16 cellular contexts compared by ENCODE assay signal in genomic region chr5:109744261-109744660, GRCh38. TPM values are rescaled to one million over a fixed set of nuclear protein-coding genes. Genes with fewer than 3 reads are reported as not detected.
DNase-seq lines count a peak whose midpoint lies in the region; ATAC-seq and TF ChIP-seq lines count a peak whose summit lies in the region.
"Had no signal": no experiment of that assay in that cellular context is flagged by ENCODE, and none has a peak within 500 bp of the region (broad histone marks: within the 10 kb centered on the region; RNA-seq: fewer than 3 reads in every experiment).

No MANE protein-coding gene starts in this region.

- no peak overlapping the region for H2AFZ ChIP-seq in osteoblast (ENCODE audit: low read length)

- CTCF ChIA-PET in HEK293 (lab: Yijun Ruan, JAX): no interaction called here

- peaks cover 7% of the 10 kb centered on the region for H3K36me3 Mint-ChIP-seq in endodermal cell (ENCODE audit: low read depth)

- TF ChIP-seq POLR2A in suprapubic skin (IDR thresholded peaks at IDR 0.05): no peak

- H3K79me2 ChIP-seq in osteoblast (ENCODE audit: insufficient read depth, low read length): no peaks in the 10 kb centered on the region

- H3K27me3 ChIP-seq in endodermal cell (ENCODE audit: control insufficient read depth, insufficient read depth, low read length, poor library complexity, severe bottlenecking): no peaks in the 10 kb centered on the region
- no peaks in the 10 kb centered on the region for H3K27me3 ChIP-seq in osteoblast (ENCODE audit: insufficient read depth, low read length)
- H3K27me3 ChIP-seq in suprapubic skin: no peaks in the 10 kb centered on the region
- no peaks in the 10 kb centered on the region for H3K27me3 ChIP-seq in effector memory CD4-positive, alpha-beta T cell (replicated peaks; ENCODE audit: control insufficient read depth, insufficient read depth, low read length, poor library complexity, severe bottlenecking)
- H3K27me3 ChIP-seq: body of pancreas had no signal

- H3K27ac Mint-ChIP-seq in endodermal cell: peak overlapping the region; percentile 96
- H3K27ac Mint-ChIP-seq: natural killer cell treated with Interleukin-12 subunit alpha and Interleukin-12 subunit beta and Interleukin-15 and Interleukin-18, amount 100 ng/mL, for 72 hours had no signal

- H3K9ac ChIP-seq in endodermal cell (ENCODE audit: extremely low read depth, low read length, poor library complexity, severe bottlenecking): peak overlapping the region; percentile 49

- 91 to 100% methylated on average over 1 to 2 of the region's 2 CpGs for WGBS in endodermal cell (ENCODE audit: insufficient coverage in 1 of 2, insufficient read length in 1 of 2), 2 experiments
- 91% methylated on average over 2 of the region's 2 CpGs for WGBS in suprapubic skin

- peaks cover 8% of the 10 kb centered on the region for H3K4me1 ChIP-seq in HEK293 (ENCODE audit: control insufficient read depth, insufficient read depth, low read length)
- peaks cover 28% of the 10 kb centered on the region for H3K4me1 ChIP-seq in endodermal cell (ENCODE audit: control insufficient read depth, insufficient read depth, low read length)
- H3K4me1 ChIP-seq in osteoblast (ENCODE audit: insufficient read depth, low read length): peaks cover 37% of the 10 kb centered on the region
- H3K4me1 ChIP-seq in suprapubic skin: peaks cover 14% of the 10 kb centered on the region
- no peaks in the 10 kb centered on the region for H3K4me1 ChIP-seq in effector memory CD4-positive, alpha-beta T cell (ENCODE audit: control insufficient read depth, insufficient read depth, low read length, poor library complexity, severe bottlenecking)

- no peak for ATAC-seq in HG02588 (IDR thresholded peaks at IDR 0.05; ENCODE audit: unreplicated experiment)
- ATAC-seq: natural killer cell treated with Interleukin-12 subunit alpha and Interleukin-12 subunit beta and Interleukin-15 and Interleukin-18, amount 100 ng/mL, for 72 hours had no signal

- H3K4me2 ChIP-seq in osteoblast (ENCODE audit: insufficient read depth, low read length): peak overlapping the region; percentile 8

- H3K9me3 Mint-ChIP-seq in endodermal cell: peaks cover 4% of the 10 kb centered on the region
- H3K9me3 Mint-ChIP-seq: IgD-negative memory B cell; natural killer cell treated with Interleukin-12 subunit alpha and Interleukin-12 subunit beta and Interleukin-15 and Interleukin-18, amount 100 ng/mL, for 72 hours had no signal

- peaks cover 69% of the 10 kb centered on the region for H3K4me1 Mint-ChIP-seq in endodermal cell

- no peaks in the 10 kb centered on the region for H3K27me3 Mint-ChIP-seq in endodermal cell (ENCODE audit: insufficient read depth)
- H3K27me3 Mint-ChIP-seq: IgD-negative memory B cell; natural killer cell treated with Interleukin-12 subunit alpha and Interleukin-12 subunit beta and Interleukin-15 and Interleukin-18, amount 100 ng/mL, for 72 hours had no signal

- H4K20me1 ChIP-seq in osteoblast (ENCODE audit: insufficient read depth, low read length): no peaks in the 10 kb centered on the region

- H3K4me3 Mint-ChIP-seq in endodermal cell: no peak overlapping the region
- H3K4me3 Mint-ChIP-seq: natural killer cell treated with Interleukin-12 subunit alpha and Interleukin-12 subunit beta and Interleukin-15 and Interleukin-18, amount 100 ng/mL, for 72 hours had no signal

- DNase-seq in OCI-M1 (lab: John Stamatoyannopoulos, UW) (peak; percentile 42), endodermal cell (no peak), osteoblast (ENCODE audit: insufficient read length, low spot score, missing footprints) (no peak), D341Med (ENCODE audit: low spot score) (no peak), suprapubic skin (ENCODE audit: low spot score in 2 of 2) (no peak)
- no peak for DNase-seq in effector memory CD4-positive, alpha-beta T cell
- DNase-seq: activated CD4-positive, alpha-beta T cell treated with anti-CD3 and anti-CD28 coated beads for 1 hour; activated naive CD4-positive, alpha-beta T cell treated with Interleukin-2 at 50 U/mL for 16 hours; body of pancreas; DMS79; effector CD4-positive, alpha-beta T cell; NCI-H1092 had no signal

- H3K4me3 ChIP-seq in HEK293 (ENCODE audit: low read depth, low read length): no peak overlapping the region
- peak overlapping the region; percentile 37 for H3K4me3 ChIP-seq in endodermal cell (ENCODE audit: low read length)
- H3K4me3 ChIP-seq in osteoblast (ENCODE audit: insufficient read depth, low read length): no peak overlapping the region
- no peak overlapping the region for H3K4me3 ChIP-seq in suprapubic skin
- H3K4me3 ChIP-seq in effector memory CD4-positive, alpha-beta T cell (ENCODE audit: insufficient read depth, low read depth, low read length, poor library complexity, severe bottlenecking): no peak overlapping the region
- H3K4me3 ChIP-seq: body of pancreas had no signal

- no peak for TF ChIP-seq CTCF in HEK293 (tag by site-specific recombination; IDR thresholded peaks at IDR 0.05)
- no peak for TF ChIP-seq CTCF in endodermal cell (conservative IDR thresholded peaks at IDR 0.05)
- TF ChIP-seq CTCF in osteoblast (IDR thresholded peaks at IDR 0.05; ENCODE audit: extremely low read depth, low read depth, low read length): no peak
- no peak for TF ChIP-seq CTCF in suprapubic skin (IDR thresholded peaks at IDR 0.05)

- no peak for TF ChIP-seq EP300 in suprapubic skin (IDR thresholded peaks at IDR 0.05)

- H3K9me3 ChIP-seq in HEK293 (ENCODE audit: control insufficient read depth, insufficient read depth, low read depth, low read length) (no peaks in the 10 kb centered on the region), endodermal cell (ENCODE audit: control insufficient read depth, low read length) (peaks cover 4% of the 10 kb centered on the region), osteoblast (ENCODE audit: low read depth, low read length) (no peaks in the 10 kb centered on the region), suprapubic skin (no peaks in the 10 kb centered on the region)
- no peaks in the 10 kb centered on the region for H3K9me3 ChIP-seq in effector memory CD4-positive, alpha-beta T cell (ENCODE audit: control insufficient read depth, low read length)
- H3K9me3 ChIP-seq: body of pancreas had no signal

- H3K27ac ChIP-seq in HEK293 (ENCODE audit: extremely low read depth, low read depth, low read length) (no peak overlapping the region), endodermal cell (ENCODE audit: low read depth, low read length) (peak overlapping the region; percentile 82), osteoblast (ENCODE audit: low read depth, low read length) (peak overlapping the region; percentile 82), suprapubic skin (no peak overlapping the region)
- no peak overlapping the region for H3K27ac ChIP-seq in effector memory CD4-positive, alpha-beta T cell (ENCODE audit: insufficient read depth, low read length, poor library complexity, severe bottlenecking)

- H3K36me3 ChIP-seq in HEK293 (ENCODE audit: control insufficient read depth in 2 of 2, insufficient read depth in 1 of 2, low read length in 2 of 2): no peaks in the 10 kb centered on the region
- H3K36me3 ChIP-seq in endodermal cell (ENCODE audit: control insufficient read depth, insufficient read depth, low read length): peaks cover 5% of the 10 kb centered on the region
- no peaks in the 10 kb centered on the region for H3K36me3 ChIP-seq in osteoblast (ENCODE audit: insufficient read depth, low read length)
- H3K36me3 ChIP-seq in suprapubic skin: no peaks in the 10 kb centered on the region
- H3K36me3 ChIP-seq in effector memory CD4-positive, alpha-beta T cell (ENCODE audit: control insufficient read depth, insufficient read depth, low read length): peaks cover 4% of the 10 kb centered on the region

- POLR2A ChIA-PET in HEK293 (lab: Yijun Ruan, JAX): no interaction called here

TF ChIP-seq in HEK293, 187 proteins besides CTCF, POLR2A, EP300 and RAD21:
- peak; percentile 5; the same call in 1 of the 2 replicates for TF ChIP-seq SP7 (tag by site-specific recombination; IDR thresholded peaks at IDR 0.05)
- TF ChIP-seq ZNF23 (tag by site-specific recombination; IDR thresholded peaks at IDR 0.05; ENCODE audit: borderline replicate concordance): no peak

RNA-seq across cellular contexts. Expression of gene MAN2A1, which starts 54.5 kb away (rescaled TPM):
- total RNA-seq in endodermal cell (10 to 100 TPM; 60.7 to 62.1 TPM), osteoblast (69.5 and 81.8 TPM in 2 replicates), suprapubic skin (10 to 100 TPM; 37.0 to 45.9 (median 39.8) TPM)
- polyA plus RNA-seq in endodermal cell (2013, experiment 1 of 2): 38.4 TPM
- 39.0 TPM for polyA plus RNA-seq in endodermal cell (2013, experiment 2 of 2)

Comparison
In these comparisons a context has a peak if more than half of its experiments do, and no peak if none do; other contexts are left out.
1. H3K27ac ChIP-seq: peak in endodermal cell (single experiment) and osteoblast (single experiment); none in HEK293 (single experiment), suprapubic skin (single experiment) and effector memory CD4-positive, alpha-beta T cell (single experiment).